In genomic region chr12:26750531-26751171, GRCh38 we compare ENCODE assay signal across 11 cellular contexts.
A peak's percentile ranks its signal among the peaks of the same experiment; 100 is the strongest.
DNase-seq lines count a peak whose midpoint lies in the region; ATAC-seq, FAIRE-seq and TF ChIP-seq lines count a peak whose summit lies in the region.
"Had no signal": no experiment of that assay in that cellular context is flagged by ENCODE, and none has a peak within 500 bp of the region (broad histone marks: within the 10 kb centered on the region; RNA-seq: fewer than 3 reads in every experiment).

No MANE protein-coding gene starts in this region.

- H3K9me1 ChIP-seq in K562 (ENCODE audit: control insufficient read depth, insufficient read depth, low read length): no peaks in the 10 kb centered on the region

- H3K36me3 Mint-ChIP-seq in GM23338 (ENCODE audit: low read depth): peaks cover 39% of the 10 kb centered on the region

- H3K9me3 ChIP-seq in K562 (replicated peaks; ENCODE audit: control insufficient read depth, insufficient read depth, low read depth, low read length): 0 out of 2 replicates have a peak, but pooled peaks cover 3% of the 10 kb centered on the region

- CTCF ChIA-PET in K562 (lab: Yijun Ruan, JAX; ENCODE audit: low intra/inter-chr PET ratio): no interaction called here

- 0 out of 2 replicates have a peak, but pooled peaks cover 6% of the 10 kb centered on the region for H3K9me2 ChIP-seq in GM23338 (ENCODE audit: insufficient read depth)

- ATAC-seq in GM18511 (IDR thresholded peaks at IDR 0.05; ENCODE audit: unreplicated experiment) (peak; percentile 54), GM21423 (IDR thresholded peaks at IDR 0.05; ENCODE audit: unreplicated experiment) (peak; percentile 39), HG03175 (IDR thresholded peaks at IDR 0.05; ENCODE audit: unreplicated experiment) (peak; percentile 54), K562 (no peak), GM23338 (no peak)
- ATAC-seq: PC-3 had no signal

- H3K9ac ChIP-seq in K562 (ENCODE audit: insufficient read depth in 1 of 2, low read depth in 2 of 2, low read length in 2 of 2): no peak overlapping the region

- H3K4me1 ChIP-seq in K562 (replicated peaks in 1 of 2; ENCODE audit: control insufficient read depth in 2 of 2, insufficient read depth in 2 of 2, low read length in 2 of 2) (no peaks in the 10 kb centered on the region), GM23338 (ENCODE audit: insufficient read depth) (peaks cover 27% of the 10 kb centered on the region)

- no peak for FAIRE-seq in K562 (lab: Jason Lieb, UNC)
- FAIRE-seq: HTR-8/SVneo had no signal

- TF ChIP-seq EP300 in K562 (IDR thresholded peaks at IDR 0.05; ENCODE audit: low read length): no peak

- DNase-seq in K562 (ENCODE audit: extremely low read depth in 1 of 4, low spot score in 3 of 4): no peak
- DNase-seq in GOT3 (lab: John Stamatoyannopoulos, UW): no peak
- no peak for DNase-seq in GM23338 (ENCODE audit: low spot score)
- DNase-seq in C1 segment of cervical spinal cord (lab: John Stamatoyannopoulos, UW): no peak
- no peak for DNase-seq in NCI-H1092 (lab: John Stamatoyannopoulos, UW)
- DNase-seq: activated CD8-positive, alpha-beta memory T cell treated with anti-CD3 and anti-CD28 coated beads, Interleukin-2, amount 50 U/mL, for 48 hours; PC-3 had no signal

- no peak overlapping the region for H3K4me3 Mint-ChIP-seq in GM23338

- TF ChIP-seq POLR2A in K562 (conservative IDR thresholded peaks at IDR 0.05): no peak

- H3K79me2 ChIP-seq in K562 (ENCODE audit: control insufficient read depth, insufficient read depth, low read length) (no peaks in the 10 kb centered on the region), GM23338 (replicated peaks; ENCODE audit: insufficient read depth) (peaks cover 31% of the 10 kb centered on the region)

- in situ Hi-C loops in K562 (cut with MboI): no loop called here

- H2AFZ ChIP-seq in K562 (ENCODE audit: low read depth, low read length) (no peak overlapping the region), GM23338 (no peak overlapping the region)

- TF ChIP-seq CTCF in K562 (IDR thresholded peaks at IDR 0.05 in 2 of 3, conservative IDR thresholded peaks at IDR 0.05 in 1 of 3; ENCODE audit: insufficient read depth in 2 of 3, low read depth in 1 of 3, low read length in 3 of 3) (no peak), GM23338 (conservative IDR thresholded peaks at IDR 0.05; ENCODE audit: low read depth in 2 of 2) (no peak)

- 9% methylated on average over 7 of the region's 7 CpGs for WGBS in K562 (ENCODE audit: insufficient coverage, low coverage, missing lambda C conversion rate)

- H3K9me3 Mint-ChIP-seq in GM23338: peaks cover 20% of the 10 kb centered on the region

- H3K36me3 ChIP-seq in K562 (ENCODE audit: control insufficient read depth, insufficient read depth, low read length): no peaks in the 10 kb centered on the region
- peaks cover 6% of the 10 kb centered on the region; the same call in 1 of the 2 replicates for H3K36me3 ChIP-seq in GM23338 (ENCODE audit: insufficient read depth)

- peaks cover 26% of the 10 kb centered on the region for H3K4me1 Mint-ChIP-seq in GM23338

- H3K4me3 ChIP-seq in K562 (no peak overlapping the region), GM23338 (no peak overlapping the region)

- no TSS peak for BruUV-seq in K562 (replicated peaks; lab: Mats Ljungman, UMichigan)

- peaks cover 7% of the 10 kb centered on the region for H3K27me3 Mint-ChIP-seq in GM23338 (ENCODE audit: insufficient read depth, low read depth, poor library complexity)

- intact Hi-C loops in K562 (cut with micrococcal nuclease): no loop called here

- H3K27me3 ChIP-seq in K562 (ENCODE audit: control insufficient read depth in 2 of 2, insufficient read depth in 2 of 2, low read length in 2 of 2) (0 out of 5 replicates have a peak, but pooled peaks cover 0 to 2% of the 10 kb centered on the region in 2 experiments), GM23338 (ENCODE audit: insufficient read depth) (no peaks in the 10 kb centered on the region)

- H3F3A ChIP-seq in GM23338 (replicated peaks; ENCODE audit: low read depth): no peaks in the 10 kb centered on the region

- H3K27ac ChIP-seq in K562 (ENCODE audit: extremely low read depth, low read depth, low read length): no peak overlapping the region
- no peak overlapping the region for H3K27ac ChIP-seq in GM23338 (ENCODE audit: low read depth)

- TF ChIP-seq RAD21 in K562 (CRISPR knock-in tag; conservative IDR thresholded peaks at IDR 0.05 in 1 of 2, IDR thresholded peaks at IDR 0.05 in 1 of 2): no peak

- POLR2A ChIA-PET in K562 (lab: Yijun Ruan, JAX): interaction anchor here (0.6 kb wide), 1 partner anchor 1029 kb away, joined by 3 read pairs; no protein-coding TSS in a partner anchor

- H4K20me1 ChIP-seq in K562 (replicated peaks; ENCODE audit: control insufficient read depth, insufficient read depth, low read length): no peaks in the 10 kb centered on the region
- peaks cover 7% of the 10 kb centered on the region; the same call in 1 of the 2 replicates for H4K20me1 ChIP-seq in GM23338 (replicated peaks; ENCODE audit: insufficient read depth)

- no peak overlapping the region for H3K4me2 ChIP-seq in K562 (ENCODE audit: insufficient read depth, low read length)
- H3K4me2 ChIP-seq in GM23338: no peak overlapping the region

- no peak overlapping the region for H3K27ac Mint-ChIP-seq in GM23338

TF ChIP-seq in K562, 482 proteins besides CTCF, POLR2A, EP300 and RAD21 (continues in another document):
- TF ChIP-seq ZBTB49 (CRISPR knock-in tag; IDR thresholded peaks at IDR 0.05; ENCODE audit: borderline replicate concordance): no peak
- TF ChIP-seq, protein P1, sequence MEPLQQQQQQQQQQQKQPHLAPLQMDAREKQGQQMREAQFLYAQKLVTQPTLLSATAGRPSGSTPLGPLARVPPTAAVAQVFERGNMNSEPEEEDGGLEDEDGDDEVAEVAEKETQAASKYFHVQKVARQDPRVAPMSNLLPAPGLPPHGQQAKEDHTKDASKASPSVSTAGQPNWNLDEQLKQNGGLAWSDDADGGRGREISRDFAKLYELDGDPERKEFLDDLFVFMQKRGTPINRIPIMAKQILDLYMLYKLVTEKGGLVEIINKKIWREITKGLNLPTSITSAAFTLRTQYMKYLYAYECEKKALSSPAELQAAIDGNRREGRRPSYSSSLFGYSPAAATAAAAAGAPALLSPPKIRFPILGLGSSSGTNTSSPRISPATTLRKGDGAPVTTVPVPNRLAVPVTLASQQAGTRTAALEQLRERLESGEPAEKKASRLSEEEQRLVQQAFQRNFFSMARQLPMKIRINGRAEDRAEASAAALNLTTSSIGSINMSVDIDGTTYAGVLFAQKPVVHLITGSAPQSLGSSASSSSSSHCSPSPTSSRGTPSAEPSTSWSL (CRISPR knock-in tag; IDR thresholded peaks at IDR 0.05; ENCODE audit: borderline replicate concordance): no peak

TF ChIP-seq in GM23338, 12 proteins besides CTCF, POLR2A, EP300 and RAD21 (continues in another document):
- TF ChIP-seq ZNF331 (CRISPR knock-in tag; IDR thresholded peaks at IDR 0.05; ENCODE audit: low read depth) (no peak), NANOG (IDR thresholded peaks at IDR 0.05; ENCODE audit: borderline replicate concordance) (no peak), STAT1 (IDR thresholded peaks at IDR 0.05; ENCODE audit: unreplicated experiment) (no peak), REST (IDR thresholded peaks at IDR 0.05; ENCODE audit: unreplicated experiment) (no peak), EZH2phosphoT487 (IDR thresholded peaks at IDR 0.05; ENCODE audit: unreplicated experiment) (no peak), EZH2 (IDR thresholded peaks at IDR 0.05; ENCODE audit: low read depth, unreplicated experiment) (no peak), POLR2AphosphoS5 (IDR thresholded peaks at IDR 0.05; ENCODE audit: low read depth) (no peak)
- TF ChIP-seq, protein P2, sequence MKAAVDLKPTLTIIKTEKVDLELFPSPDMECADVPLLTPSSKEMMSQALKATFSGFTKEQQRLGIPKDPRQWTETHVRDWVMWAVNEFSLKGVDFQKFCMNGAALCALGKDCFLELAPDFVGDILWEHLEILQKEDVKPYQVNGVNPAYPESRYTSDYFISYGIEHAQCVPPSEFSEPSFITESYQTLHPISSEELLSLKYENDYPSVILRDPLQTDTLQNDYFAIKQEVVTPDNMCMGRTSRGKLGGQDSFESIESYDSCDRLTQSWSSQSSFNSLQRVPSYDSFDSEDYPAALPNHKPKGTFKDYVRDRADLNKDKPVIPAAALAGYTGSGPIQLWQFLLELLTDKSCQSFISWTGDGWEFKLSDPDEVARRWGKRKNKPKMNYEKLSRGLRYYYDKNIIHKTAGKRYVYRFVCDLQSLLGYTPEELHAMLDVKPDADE (IDR thresholded peaks at IDR 0.05): no peak

Comparison
In these comparisons a context has a peak if more than half of its experiments do, and no peak if none do; other contexts are left out.
1. ATAC-seq: peak in GM18511 (single experiment), GM21423 (single experiment) and HG03175 (single experiment); none in K562 (single experiment) and GM23338 (single experiment).